In the genomic region with DNA sequence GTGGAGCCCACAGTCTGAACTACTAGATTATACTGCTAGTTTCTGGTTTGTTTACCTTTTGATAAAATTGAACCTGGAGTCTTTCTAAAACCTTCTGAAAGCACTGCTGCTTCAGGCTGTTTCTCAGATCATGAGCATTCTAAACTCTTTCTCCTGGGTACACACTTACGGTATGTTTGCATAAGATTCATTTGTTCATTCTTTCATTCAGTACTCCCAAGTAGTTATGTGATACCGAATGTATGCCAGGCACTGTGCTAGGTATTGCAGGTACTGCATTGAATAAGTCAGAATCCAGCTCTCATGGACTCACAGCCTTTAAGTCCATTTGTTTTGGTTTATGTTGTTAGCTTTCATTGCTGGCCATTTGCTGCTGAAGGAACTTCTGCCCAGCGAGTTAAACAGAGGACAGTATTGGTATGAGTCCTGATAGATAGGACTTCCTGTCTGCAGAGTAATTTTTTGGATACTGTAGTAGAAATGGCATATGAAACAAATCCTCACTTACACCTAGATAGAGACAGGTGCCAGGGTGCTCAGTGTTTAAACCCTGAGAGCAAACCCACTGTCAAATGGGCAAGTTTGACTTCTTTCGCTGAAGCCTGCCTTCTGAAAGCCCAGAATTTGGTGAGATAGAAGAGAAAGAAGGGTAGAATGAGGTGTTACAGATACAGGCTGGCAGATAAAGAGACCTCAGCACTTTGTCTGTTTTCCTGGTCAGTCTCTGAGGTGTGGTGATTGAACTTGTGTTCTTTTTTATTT, we compare ENCODE assay signal across 1 cellular context.
TF ChIP-seq lines count a peak whose summit lies in the region.

No MANE protein-coding gene starts in this region.

TF ChIP-seq in IMR-90, 13 proteins besides CTCF, POLR2A, EP300 and RAD21 (continued from another document):
- TF ChIP-seq MAZ (IDR thresholded peaks at IDR 0.05; ENCODE audit: borderline replicate concordance, low read depth, low read length) (no peak), RFX5 (IDR thresholded peaks at IDR 0.05; ENCODE audit: low read depth, low read length) (no peak), SMC3 (IDR thresholded peaks at IDR 0.05; ENCODE audit: low read depth, low read length) (no peak), NFE2L2 (IDR thresholded peaks at IDR 0.05; ENCODE audit: low read depth, low read length) (no peak), MXI1 (IDR thresholded peaks at IDR 0.05; ENCODE audit: borderline replicate concordance, low read depth, low read length) (no peak), CEBPB (IDR thresholded peaks at IDR 0.05; ENCODE audit: low read depth, low read length) (no peak), BHLHE40 (IDR thresholded peaks at IDR 0.05; ENCODE audit: low read depth, low read length) (no peak)
- TF ChIP-seq, protein P1, sequence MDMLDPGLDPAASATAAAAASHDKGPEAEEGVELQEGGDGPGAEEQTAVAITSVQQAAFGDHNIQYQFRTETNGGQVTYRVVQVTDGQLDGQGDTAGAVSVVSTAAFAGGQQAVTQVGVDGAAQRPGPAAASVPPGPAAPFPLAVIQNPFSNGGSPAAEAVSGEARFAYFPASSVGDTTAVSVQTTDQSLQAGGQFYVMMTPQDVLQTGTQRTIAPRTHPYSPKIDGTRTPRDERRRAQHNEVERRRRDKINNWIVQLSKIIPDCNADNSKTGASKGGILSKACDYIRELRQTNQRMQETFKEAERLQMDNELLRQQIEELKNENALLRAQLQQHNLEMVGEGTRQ (IDR thresholded peaks at IDR 0.05; ENCODE audit: low read depth, low read length) = no peak
